In genomic region chr5:173582198-173583092, GRCh38 we compare ENCODE assay signal across 15 cellular contexts. TPM values are rescaled to one million over a fixed set of nuclear protein-coding genes. Genes with fewer than 3 reads are reported as not detected.
DNase-seq lines count a peak whose midpoint lies in the region; ATAC-seq and TF ChIP-seq lines count a peak whose summit lies in the region.
"Had no signal": no experiment of that assay in that cellular context is flagged by ENCODE, and none has a peak within 500 bp of the region (broad histone marks: within the 10 kb centered on the region; RNA-seq: fewer than 3 reads in every experiment).

No MANE protein-coding gene starts in this region.

- in situ Hi-C loops in GM23248 (cut with MboI) (loop anchor here (25.0 kb wide), 1 partner anchor 420 kb away; no protein-coding TSS in a partner anchor), ACHN (cut with HindIII; ENCODE audit: low pct_ligation_motif_present, low pct_unique_long_range_greater_than_20kb, low sequenced_read_pairs) (no loop called here)

- H3K9ac ChIP-seq in GM23248 = no peak overlapping the region

- H2AFZ ChIP-seq in GM23248 = no peak overlapping the region

- TF ChIP-seq CTCF in endothelial cell (IDR thresholded peaks at IDR 0.05; ENCODE audit: unreplicated experiment) = no peak
- TF ChIP-seq CTCF in mesothelial cell of epicardium (IDR thresholded peaks at IDR 0.05; ENCODE audit: unreplicated experiment) = no peak
- TF ChIP-seq CTCF in ovary (IDR thresholded peaks at IDR 0.05) = no peak
- no peak for TF ChIP-seq CTCF in omental fat pad (IDR thresholded peaks at IDR 0.05)

- H3K36me3 ChIP-seq in GM23248 (ENCODE audit: low read depth) = peaks cover 5% of the 10 kb centered on the region; the same call in 1 of the 2 replicates
- no peaks in the 10 kb centered on the region for H3K36me3 ChIP-seq in ovary
- H3K36me3 ChIP-seq: esophagus squamous epithelium, HAP-1, SJSA1 had no signal

- no peaks in the 10 kb centered on the region for H3K79me2 ChIP-seq in GM23248 (ENCODE audit: insufficient read depth)

- intact Hi-C loops in ovary (cut with DNase I) = no loop called here

- no peaks in the 10 kb centered on the region for H3F3A ChIP-seq in GM23248 (ENCODE audit: insufficient read depth)

- H3K9me3 ChIP-seq in GM23248 (ENCODE audit: low read depth) (no peaks in the 10 kb centered on the region), ovary (no peaks in the 10 kb centered on the region)
- H3K9me3 ChIP-seq: HAP-1 had no signal

- H3K4me1 ChIP-seq in GM23248 (ENCODE audit: insufficient read depth) (peaks cover 4% of the 10 kb centered on the region; the same call in 1 of the 2 replicates), ovary (ENCODE audit: insufficient read depth) (peaks cover 6% of the 10 kb centered on the region)
- H3K4me1 ChIP-seq: body of pancreas, esophagus squamous epithelium, HAP-1 had no signal

- H3K9me2 ChIP-seq in GM23248 (ENCODE audit: insufficient read depth) = no peaks in the 10 kb centered on the region

- no peak overlapping the region for H3K4me2 ChIP-seq in GM23248 (ENCODE audit: unreplicated experiment)

- ATAC-seq in omental fat pad (ENCODE audit: low FRiP score) (no peak), HG03442 (IDR thresholded peaks at IDR 0.05; ENCODE audit: unreplicated experiment) (no peak)
- ATAC-seq: body of pancreas had no signal

- peak; percentile 40 for DNase-seq in AG08395 (ENCODE audit: low spot score)
- DNase-seq in GM23248 = peak; percentile 15
- no peak for DNase-seq in endothelial cell (ENCODE audit: low spot score)
- no peak for DNase-seq in mesothelial cell of epicardium (ENCODE audit: low spot score in 2 of 2, unreplicated experiment in 2 of 2)
- no peak for DNase-seq in ovary
- no peak for DNase-seq in omental fat pad (ENCODE audit: low spot score)
- no peak for DNase-seq in ACHN
- DNase-seq: esophagus squamous epithelium, NCI-H2081 treated with DMSO at 0.1 percent for 48 hours, T1000 had no signal

- no peaks in the 10 kb centered on the region for H4K20me1 ChIP-seq in GM23248 (ENCODE audit: insufficient read depth)

- no peak for TF ChIP-seq POLR2A in ovary (IDR thresholded peaks at IDR 0.05)

- H3K9me3 Mint-ChIP-seq in endothelial cell (ENCODE audit: unreplicated experiment) (peaks cover 5% of the 10 kb centered on the region), mesothelial cell of epicardium (peaks cover 25% of the 10 kb centered on the region)

- peak overlapping the region; percentile 1 for H3K27ac Mint-ChIP-seq in endothelial cell (ENCODE audit: unreplicated experiment)
- H3K27ac Mint-ChIP-seq in mesothelial cell of epicardium = peak overlapping the region; percentile 54
- H3K27ac Mint-ChIP-seq: activated naive CD4-positive, alpha-beta T cell treated with anti-CD3 and anti-CD28 coated beads, Interleukin-2, amount 50 U/mL, for 24 hours had no signal

- no peak for TF ChIP-seq EP300 in ovary (IDR thresholded peaks at IDR 0.05)

- no peaks in the 10 kb centered on the region for H3K27me3 ChIP-seq in GM23248 (replicated peaks; ENCODE audit: insufficient read depth)
- H3K27me3 ChIP-seq in ovary = no peaks in the 10 kb centered on the region
- H3K27me3 ChIP-seq: body of pancreas, esophagus squamous epithelium, SJSA1 had no signal

- H3K27me3 Mint-ChIP-seq in endothelial cell (ENCODE audit: unreplicated experiment) (peaks cover 5% of the 10 kb centered on the region), mesothelial cell of epicardium (ENCODE audit: low read depth) (no peaks in the 10 kb centered on the region)
- H3K27me3 Mint-ChIP-seq: activated naive CD4-positive, alpha-beta T cell treated with anti-CD3 and anti-CD28 coated beads, Interleukin-2, amount 50 U/mL, for 24 hours had no signal

- no peak overlapping the region for H3K27ac ChIP-seq in GM23248
- no peak overlapping the region for H3K27ac ChIP-seq in ovary
- H3K27ac ChIP-seq: body of pancreas, esophagus squamous epithelium, SJSA1 had no signal

- H3K4me3 Mint-ChIP-seq in endothelial cell (ENCODE audit: unreplicated experiment) = no peak overlapping the region
- H3K4me3 Mint-ChIP-seq in mesothelial cell of epicardium = no peak overlapping the region
- H3K4me3 Mint-ChIP-seq: activated naive CD4-positive, alpha-beta T cell treated with anti-CD3 and anti-CD28 coated beads, Interleukin-2, amount 50 U/mL, for 24 hours had no signal

- 74 to 76% methylated on average over 13 of the region's 13 CpGs for WGBS in GM23248 (ENCODE audit: low coverage in 1 of 2, low lambda C conversion rate in 2 of 2, missing lambda C conversion rate in 2 of 2), 2 experiments
- WGBS in ovary, 3 donors = 40 to 55% (median 41%) methylated on average over 13 of the region's 13 CpGs

- H3K4me1 Mint-ChIP-seq in endothelial cell (ENCODE audit: unreplicated experiment) = peaks cover 16% of the 10 kb centered on the region
- H3K4me1 Mint-ChIP-seq in mesothelial cell of epicardium = peaks cover 13% of the 10 kb centered on the region
- H3K4me1 Mint-ChIP-seq: activated naive CD4-positive, alpha-beta T cell treated with anti-CD3 and anti-CD28 coated beads, Interleukin-2, amount 50 U/mL, for 24 hours had no signal

- H3K4me3 ChIP-seq in GM23248 = no peak overlapping the region
- no peak overlapping the region for H3K4me3 ChIP-seq in ovary
- H3K4me3 ChIP-seq: body of pancreas, esophagus squamous epithelium, HAP-1, SJSA1 had no signal

- H3K36me3 Mint-ChIP-seq in endothelial cell (ENCODE audit: low read depth, unreplicated experiment) (peaks cover 13% of the 10 kb centered on the region), mesothelial cell of epicardium (peaks cover 15% of the 10 kb centered on the region)

RNA-seq across cellular contexts. Expression of gene BOD1, which starts 34.0 kb away (rescaled TPM):
- total RNA-seq in GM23248 (2014; rRNA removed; shearing (Covaris generic)) = 48.1 and 51.4 TPM in 2 replicates
- polyA plus RNA-seq in GM23248 (2016; fragmentation: Nextera tagmentation; extraction: Ambion mirVana) = 64.3 and 66.1 TPM in 2 replicates
- 76.7 TPM for total RNA-seq in endothelial cell (ENCODE audit: unreplicated experiment)
- total RNA-seq in mesothelial cell of epicardium = 90.6 to 91.9 TPM (median 91.2 TPM) in 3 replicates
- 10 to 100 TPM; 45.8 to 63.0 (median 60.4) TPM for total RNA-seq in ovary
- polyA plus RNA-seq in ovary = 10 to 100 TPM; 63.0 to 76.1 TPM
- 10 to 100 TPM; 52.9 to 63.1 (median 57.8) TPM for total RNA-seq in omental fat pad

Comparison
In these comparisons a context has a peak if more than half of its experiments do, and no peak if none do; other contexts are left out.
1. DNase-seq: peak in AG08395 (single experiment) and GM23248 (single experiment); none in endothelial cell (single experiment), mesothelial cell of epicardium (0 of 2), ovary (0 of 5), omental fat pad (single experiment) and ACHN (single experiment).